2 cellular contexts compared by ENCODE assay signal in genomic region chr3:1348547-1348946, GRCh38.
TF ChIP-seq lines count a peak whose summit lies in the region.

No MANE protein-coding gene starts in this region.

TF ChIP-seq in SK-N-SH, 30 proteins besides CTCF, POLR2A, EP300 and RAD21 (continued from another document):
- no peak for TF ChIP-seq ZBTB33 (IDR thresholded peaks at IDR 0.05; ENCODE audit: borderline replicate concordance, low read depth)
- TF ChIP-seq GABPA (IDR thresholded peaks at IDR 0.05; ENCODE audit: low read depth): no peak
- no peak for TF ChIP-seq RCOR1 (IDR thresholded peaks at IDR 0.05; ENCODE audit: low read length)
- no peak for TF ChIP-seq NFIC (IDR thresholded peaks at IDR 0.05; ENCODE audit: borderline replicate concordance)
- no peak for TF ChIP-seq JUND (IDR thresholded peaks at IDR 0.05)
- no peak for TF ChIP-seq PBX3 (IDR thresholded peaks at IDR 0.05)
- no peak for TF ChIP-seq GATA2 (CRISPR knock-in tag; IDR thresholded peaks at IDR 0.05)
- TF ChIP-seq CHD2 (IDR thresholded peaks at IDR 0.05; ENCODE audit: low read length, partially characterized antibody): no peak
- no peak for TF ChIP-seq REST (IDR thresholded peaks at IDR 0.05; ENCODE audit: low read depth, low read length)
- no peak for TF ChIP-seq MAX (IDR thresholded peaks at IDR 0.05; ENCODE audit: low read depth)

TF ChIP-seq in SK-N-SH treated with all-trans-retinoic acid at 6 μM for 48 hours, 23 proteins besides CTCF, POLR2A, EP300 and RAD21 (continued from another document):
- no peak for TF ChIP-seq PATZ1 (CRISPR knock-in tag; IDR thresholded peaks at IDR 0.05; ENCODE audit: borderline replicate concordance)
- TF ChIP-seq OSR1 (CRISPR knock-in tag; IDR thresholded peaks at IDR 0.05): no peak
- no peak for TF ChIP-seq ZFP30 (CRISPR knock-in tag; IDR thresholded peaks at IDR 0.05)
- no peak for TF ChIP-seq ZNF8 (CRISPR knock-in tag; IDR thresholded peaks at IDR 0.05)
- TF ChIP-seq ESRRG (CRISPR knock-in tag; IDR thresholded peaks at IDR 0.05): no peak
- TF ChIP-seq ZNF565 (CRISPR knock-in tag; conservative IDR thresholded peaks at IDR 0.05; ENCODE audit: low read depth): no peak
- no peak for TF ChIP-seq PPARA (CRISPR knock-in tag; IDR thresholded peaks at IDR 0.05; ENCODE audit: borderline replicate concordance)
- no peak for TF ChIP-seq ZFP3 (CRISPR knock-in tag; IDR thresholded peaks at IDR 0.05)
- no peak for TF ChIP-seq TCF4 (CRISPR knock-in tag; IDR thresholded peaks at IDR 0.05; ENCODE audit: borderline replicate concordance)
- no peak for TF ChIP-seq CSDC2 (CRISPR knock-in tag; IDR thresholded peaks at IDR 0.05)
- TF ChIP-seq TOX (CRISPR knock-in tag; IDR thresholded peaks at IDR 0.05; ENCODE audit: borderline replicate concordance): no peak
